8 cellular contexts compared by ENCODE assay signal in genomic region chr18:21955757-21956652, GRCh38.
DNase-seq lines count a peak whose midpoint lies in the region; ATAC-seq and TF ChIP-seq lines count a peak whose summit lies in the region.

No MANE protein-coding gene starts in this region.

- peak; percentile 86 for ATAC-seq in GM21447 (IDR thresholded peaks at IDR 0.05; ENCODE audit: unreplicated experiment)
- peak; percentile 99 for ATAC-seq in PC-3

- no peaks in the 10 kb centered on the region for H3K36me3 ChIP-seq in PC-3 (ENCODE audit: low read depth, low read length)
- no peaks in the 10 kb centered on the region for H3K36me3 ChIP-seq in neural progenitor cell

- H3K9me3 ChIP-seq in PC-3 (ENCODE audit: low read length) (no peaks in the 10 kb centered on the region), neural progenitor cell (ENCODE audit: low read depth) (peaks cover 5% of the 10 kb centered on the region)

- peaks cover 24% of the 10 kb centered on the region for H3K27me3 Mint-ChIP-seq in activated T-cell treated with anti-CD3 and anti-CD28 coated beads, Interleukin-2, amount 50 U/mL, for 24 hours
- H3K27me3 Mint-ChIP-seq in neural progenitor cell (ENCODE audit: insufficient read depth, low read depth): peaks cover 2% of the 10 kb centered on the region

- no peak overlapping the region for H3K27ac ChIP-seq in PC-3 (ENCODE audit: low read length)
- H3K27ac ChIP-seq in neural progenitor cell: no peak overlapping the region

- no TSS peak for BruUV-seq in PC-3 (replicated peaks; lab: Mats Ljungman, UMichigan)

- H3K27me3 ChIP-seq in PC-3 (ENCODE audit: low read length): no peaks in the 10 kb centered on the region
- H3K27me3 ChIP-seq in neural progenitor cell: peaks cover 16% of the 10 kb centered on the region

- peak; percentile 95 for TF ChIP-seq CTCF in PC-3 (conservative IDR thresholded peaks at IDR 0.05; ENCODE audit: low read depth, low read length)
- TF ChIP-seq CTCF in fibroblast of mammary gland (conservative IDR thresholded peaks at IDR 0.05; ENCODE audit: control insufficient read depth, insufficient read depth, low read depth, low read length): peak; percentile 99
- TF ChIP-seq CTCF in neural progenitor cell (IDR thresholded peaks at IDR 0.05): peak; percentile 99

- no peak overlapping the region for H3K27ac Mint-ChIP-seq in activated T-cell treated with anti-CD3 and anti-CD28 coated beads, Interleukin-2, amount 50 U/mL, for 24 hours
- no peak overlapping the region for H3K27ac Mint-ChIP-seq in neural progenitor cell

- no peaks in the 10 kb centered on the region for H4K20me1 ChIP-seq in PC-3 (ENCODE audit: low read length)
- H4K20me1 ChIP-seq in neural progenitor cell (ENCODE audit: low read depth): no peaks in the 10 kb centered on the region

- H3K4me3 Mint-ChIP-seq in activated T-cell treated with anti-CD3 and anti-CD28 coated beads, Interleukin-2, amount 50 U/mL, for 24 hours: no peak overlapping the region
- H3K4me3 Mint-ChIP-seq in neural progenitor cell: no peak overlapping the region

- H3K9me3 Mint-ChIP-seq in activated T-cell treated with anti-CD3 and anti-CD28 coated beads, Interleukin-2, amount 50 U/mL, for 24 hours: no peaks in the 10 kb centered on the region
- H3K9me3 Mint-ChIP-seq in neural progenitor cell: peaks cover 8% of the 10 kb centered on the region

- DNase-seq in DMS53 treated with DMSO at 0.1 percent for 48 hours (lab: John Stamatoyannopoulos, UW; ENCODE audit: unreplicated experiment) (peak; percentile 15), HT-29 (ENCODE audit: low spot score) (peak; percentile 83), PC-3 (peak; percentile 81), fibroblast of mammary gland (ENCODE audit: low read depth) (peak; percentile 64), neural progenitor cell (ENCODE audit: low spot score) (peak; percentile 80), stromal cell of bone marrow (ENCODE audit: low read depth) (peak; percentile 44)
- DNase-seq in activated T-cell treated with anti-CD3 and anti-CD28 coated beads, Interleukin-2, amount 50 U/mL, for 24 hours: peak; percentile 82

- H3K4me3 ChIP-seq in PC-3 (ENCODE audit: low read length) (no peak overlapping the region), fibroblast of mammary gland (ENCODE audit: control insufficient read depth, low read depth, low read length) (no peak overlapping the region), neural progenitor cell (no peak overlapping the region)

- CTCF ChIA-PET in PC-3 (lab: Charles Lee): no interaction called here

- no peaks in the 10 kb centered on the region for H3K4me1 Mint-ChIP-seq in activated T-cell treated with anti-CD3 and anti-CD28 coated beads, Interleukin-2, amount 50 U/mL, for 24 hours (ENCODE audit: low read depth)
- no peaks in the 10 kb centered on the region for H3K4me1 Mint-ChIP-seq in neural progenitor cell

- intact Hi-C loops in PC-3 (cut with micrococcal nuclease): loop anchor here (1.0 to 5.0 kb wide), 4 partner anchors 42 to 606 kb away; partner anchors contain the start of gene GATA6

- H3K4me1 ChIP-seq in PC-3 (ENCODE audit: insufficient read depth, low read length) (no peaks in the 10 kb centered on the region), neural progenitor cell (no peaks in the 10 kb centered on the region)

- H3K4me2 ChIP-seq in PC-3 (ENCODE audit: low read length) (no peak overlapping the region), neural progenitor cell (no peak overlapping the region)

- H2AFZ ChIP-seq in PC-3 (ENCODE audit: low read length): no peak overlapping the region
- H2AFZ ChIP-seq in neural progenitor cell (replicated peaks): no peak overlapping the region

- H3K79me2 ChIP-seq in PC-3 (ENCODE audit: low read length) (no peaks in the 10 kb centered on the region), neural progenitor cell (ENCODE audit: low read depth) (no peaks in the 10 kb centered on the region)

- no peaks in the 10 kb centered on the region for H3K36me3 Mint-ChIP-seq in activated T-cell treated with anti-CD3 and anti-CD28 coated beads, Interleukin-2, amount 50 U/mL, for 24 hours (ENCODE audit: low read depth)
- H3K36me3 Mint-ChIP-seq in neural progenitor cell: no peaks in the 10 kb centered on the region

- no peaks in the 10 kb centered on the region for H3F3A ChIP-seq in PC-3 (ENCODE audit: low read length, unreplicated experiment)
- no peaks in the 10 kb centered on the region for H3F3A ChIP-seq in neural progenitor cell (ENCODE audit: low read depth)

- POLR2A ChIA-PET in PC-3 (lab: Charles Lee; ENCODE audit: unreplicated experiment): no interaction called here

- H3K9ac ChIP-seq in PC-3 (ENCODE audit: low read length) (no peak overlapping the region), neural progenitor cell (no peak overlapping the region)

- no peaks in the 10 kb centered on the region for H3K9me2 ChIP-seq in PC-3 (replicated peaks; ENCODE audit: low read length)

Comparison
In these comparisons a context has a peak if more than half of its experiments do, and no peak if none do; other contexts are left out.
1. DNase-seq: peak in every context shown above with its lines; median percentile 83 in HT-29; 82 in activated T-cell treated with anti-CD3 and anti-CD28 coated beads, Interleukin-2, amount 50 U/mL, for 24 hours; 81 in PC-3; 80 in neural progenitor cell; 64 in fibroblast of mammary gland; 44 in stromal cell of bone marrow; 15 in DMS53 treated with DMSO at 0.1 percent for 48 hours.